Comparison of ENCODE assay signal across 5 cellular contexts in the genomic region with DNA sequence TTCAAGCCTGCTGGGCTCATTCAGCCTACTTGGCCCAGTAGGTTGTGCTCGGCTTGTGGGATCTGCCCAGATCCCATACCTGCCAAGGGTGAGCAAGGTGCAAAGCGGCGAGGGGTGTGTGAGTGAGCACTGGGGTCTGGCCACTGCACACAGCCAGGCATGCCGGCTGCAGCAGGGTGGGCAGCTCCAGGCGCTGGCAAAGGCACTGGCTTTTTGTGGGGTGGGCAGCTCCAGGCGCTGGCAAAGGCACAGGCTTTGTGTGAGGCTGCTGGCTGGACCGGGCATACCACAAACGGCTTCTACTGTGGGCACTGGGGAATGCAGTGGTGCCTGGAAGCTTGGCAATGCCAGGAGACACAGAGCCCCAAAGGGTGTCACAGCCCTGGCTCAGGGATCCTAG.
"Had no signal": no experiment of that assay in that cellular context is flagged by ENCODE, and none has a peak within 500 bp of the region (broad histone marks: within the 10 kb centered on the region; RNA-seq: fewer than 3 reads in every experiment).

No MANE protein-coding gene starts in this region.

- H3K4me3 ChIP-seq: GM23248 had no signal

- DNase-seq: GM23248, GOT3, H9, HCEC 1CT, IMR-90 had no signal

- H3K27ac ChIP-seq: GM23248 had no signal
